Comparison of ENCODE assay signal across 8 cellular contexts in the genomic region with DNA sequence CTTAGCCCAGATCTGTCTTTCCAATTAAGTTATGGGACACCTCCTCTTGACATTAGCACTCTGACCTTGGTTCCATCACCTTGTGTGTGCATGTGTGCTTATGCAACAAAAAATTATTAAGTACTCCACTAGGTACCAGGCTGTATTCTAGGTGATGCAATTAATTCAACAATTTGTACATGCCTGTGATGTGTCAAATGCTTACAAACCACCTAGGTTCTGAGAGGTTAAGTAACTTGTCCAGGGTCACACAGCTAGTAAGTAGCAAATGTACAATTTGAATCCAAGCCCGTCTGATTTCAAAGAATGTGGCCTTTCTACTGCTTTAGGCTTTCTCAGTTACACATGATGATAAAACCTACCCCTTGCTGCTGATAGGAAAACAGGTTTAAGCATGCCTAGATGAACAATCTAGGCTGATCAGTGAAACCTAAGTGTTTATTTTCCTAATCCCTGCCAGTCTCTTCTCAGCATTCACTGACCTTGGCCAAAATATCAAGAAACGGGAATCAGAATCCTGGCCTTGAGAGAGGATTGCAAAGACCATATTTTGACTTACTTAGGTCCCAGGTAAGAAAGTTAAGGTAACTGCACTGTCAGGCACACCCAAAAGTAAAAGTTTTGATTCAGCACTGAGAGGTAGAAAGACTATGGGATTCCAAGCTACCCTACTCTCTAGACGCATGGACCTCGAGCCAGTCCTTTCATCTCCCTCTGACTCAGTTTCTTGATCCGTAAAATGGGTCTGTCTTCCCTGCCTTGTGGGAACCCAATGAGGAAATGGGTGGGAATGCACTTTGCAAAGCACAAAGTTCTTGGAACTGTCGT. TPM values are rescaled to one million over a fixed set of nuclear protein-coding genes. Genes with fewer than 3 reads are reported as not detected.
DNase-seq lines count a peak whose midpoint lies in the region; ATAC-seq and TF ChIP-seq lines count a peak whose summit lies in the region.

No MANE protein-coding gene starts in this region.

- no peak for ATAC-seq in activated CD8-positive, alpha-beta T cell treated with anti-CD3 and anti-CD28 coated beads, Interleukin-2, amount 10 ng/mL, durations not matched to agents 7 days and 5 days

- H4K20me1 ChIP-seq in smooth muscle cell (ENCODE audit: low read depth): no peaks in the 10 kb centered on the region

- POLR2A ChIA-PET in activated CD8-positive, alpha-beta T cell treated with anti-CD3 and anti-CD28 coated beads, Interleukin-2, amount 10 ng/mL, durations not matched to agents 7 days and 5 days (lab: Charles Lee): interaction anchor here (1.1 to 3.1 kb wide), 7 partner anchors 49 to 353 kb away, joined by 3 to 23 read pairs (median 11); a partner anchor contains a TSS

- H3K36me3 ChIP-seq in smooth muscle cell (ENCODE audit: low read depth): no peaks in the 10 kb centered on the region

- peaks cover 12% of the 10 kb centered on the region for H3K79me2 ChIP-seq in smooth muscle cell (ENCODE audit: low read depth)

- no peak overlapping the region for H3K27ac Mint-ChIP-seq in activated CD8-positive, alpha-beta T cell treated with anti-CD3 and anti-CD28 coated beads, Interleukin-2, amount 10 ng/mL, durations not matched to agents 7 days and 5 days

- peaks cover 13% of the 10 kb centered on the region for H3K27me3 Mint-ChIP-seq in activated CD8-positive, alpha-beta T cell treated with anti-CD3 and anti-CD28 coated beads, Interleukin-2, amount 10 ng/mL, durations not matched to agents 7 days and 5 days (ENCODE audit: low read depth)

- H3K4me1 ChIP-seq in smooth muscle cell (ENCODE audit: low read depth): peaks cover 11% of the 10 kb centered on the region

- H3K9ac ChIP-seq in smooth muscle cell (ENCODE audit: low read depth): peak overlapping the region; percentile 84

- 38% methylated on average over 6 of the region's 6 CpGs for WGBS in smooth muscle cell (ENCODE audit: low lambda C conversion rate)

- CTCF ChIA-PET in activated CD8-positive, alpha-beta T cell treated with anti-CD3 and anti-CD28 coated beads, Interleukin-2, amount 10 ng/mL, durations not matched to agents 7 days and 5 days (lab: Charles Lee): interaction anchor here (1.2 to 3.5 kb wide), 9 partner anchors 8 to 180 kb away, joined by 3 to 39 read pairs (median 5); a partner anchor contains a TSS

- H3K36me3 Mint-ChIP-seq in activated CD8-positive, alpha-beta T cell treated with anti-CD3 and anti-CD28 coated beads, Interleukin-2, amount 10 ng/mL, durations not matched to agents 7 days and 5 days (ENCODE audit: low read depth): no peaks in the 10 kb centered on the region

- H3K27me3 ChIP-seq in smooth muscle cell (ENCODE audit: low read depth): no peaks in the 10 kb centered on the region

- H3K27ac ChIP-seq in smooth muscle cell (ENCODE audit: low read depth): no peak overlapping the region

- H3F3A ChIP-seq in smooth muscle cell (ENCODE audit: low read depth): peaks cover 6% of the 10 kb centered on the region

- H3K4me3 Mint-ChIP-seq in activated CD8-positive, alpha-beta T cell treated with anti-CD3 and anti-CD28 coated beads, Interleukin-2, amount 10 ng/mL, durations not matched to agents 7 days and 5 days: peak overlapping the region; percentile 79

- H3K4me3 ChIP-seq in HFF-Myc (replicated peaks; ENCODE audit: low read depth, low read length) (peak overlapping the region; percentile 90), iPS-11a (ENCODE audit: low read depth, low read length) (peak overlapping the region; percentile 85), smooth muscle cell (peak overlapping the region; percentile 76)

- peaks cover 17% of the 10 kb centered on the region for H3K4me1 Mint-ChIP-seq in activated CD8-positive, alpha-beta T cell treated with anti-CD3 and anti-CD28 coated beads, Interleukin-2, amount 10 ng/mL, durations not matched to agents 7 days and 5 days (ENCODE audit: low read depth)

- TF ChIP-seq CTCF in HFF-Myc (IDR thresholded peaks at IDR 0.05; ENCODE audit: low read depth, low read length, missing control alignments) (no peak), smooth muscle cell (IDR thresholded peaks at IDR 0.05; ENCODE audit: borderline replicate concordance, insufficient read depth, poor library complexity, severe bottlenecking) (no peak)

- H3K4me2 ChIP-seq in smooth muscle cell: peak overlapping the region; percentile 99

- no peaks in the 10 kb centered on the region for H3K9me3 Mint-ChIP-seq in activated CD8-positive, alpha-beta T cell treated with anti-CD3 and anti-CD28 coated beads, Interleukin-2, amount 10 ng/mL, durations not matched to agents 7 days and 5 days (ENCODE audit: insufficient read depth)

- no peaks in the 10 kb centered on the region for H3K9me3 ChIP-seq in smooth muscle cell (replicated peaks; ENCODE audit: low read depth)

- peak overlapping the region; percentile 99 for H2AFZ ChIP-seq in smooth muscle cell (ENCODE audit: low read depth)

- DNase-seq in HFF-Myc (ENCODE audit: extremely low read depth, low read depth) (no peak), smooth muscle cell (lab: John Stamatoyannopoulos, UW; ENCODE audit: unreplicated experiment) (no peak), SHP77 (lab: John Stamatoyannopoulos, UW) (no peak), foreskin melanocyte (no peak), inferior parietal cortex (ENCODE audit: extremely low spot score) (no peak), NCI-H526 (lab: John Stamatoyannopoulos, UW) (no peak)
- no peak for DNase-seq in activated CD8-positive, alpha-beta T cell treated with anti-CD3 and anti-CD28 coated beads, Interleukin-2, amount 10 ng/mL, durations not matched to agents 7 days and 5 days

RNA-seq across cellular contexts. Expression of a gene that starts 1.0 kb away (rescaled TPM):
- 1 to 10 TPM; 3.0 to 3.5 TPM for total RNA-seq in activated CD8-positive, alpha-beta T cell treated with anti-CD3 and anti-CD28 coated beads, Interleukin-2, amount 10 ng/mL, durations not matched to agents 7 days and 5 days
- total RNA-seq in smooth muscle cell: 7.7 and 9.3 TPM in 2 replicates
- polyA plus RNA-seq in smooth muscle cell: 8.6 and 14.1 TPM in 2 replicates
